Comparison of ENCODE assay signal across 20 cellular contexts in the genomic region with DNA sequence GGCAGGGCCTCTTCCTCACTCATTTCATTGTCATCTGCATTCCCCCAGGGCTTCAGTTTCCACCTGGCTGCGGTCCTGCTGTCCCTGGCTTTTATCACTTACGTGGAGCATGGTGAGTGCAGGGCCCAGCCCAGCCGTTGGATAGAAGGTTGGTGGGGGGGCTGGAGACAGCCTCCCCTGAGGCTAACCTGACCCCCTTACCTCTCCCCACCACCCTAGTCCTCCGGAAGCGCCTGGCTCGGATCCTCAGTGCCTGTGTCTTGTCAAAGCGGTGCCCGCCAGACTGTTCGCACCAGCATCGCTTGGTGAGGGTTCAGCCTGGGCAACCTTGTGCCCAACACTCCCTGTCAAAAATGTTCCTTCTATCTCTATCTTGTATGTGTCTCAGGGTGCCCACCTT. TPM values are rescaled to one million over a fixed set of nuclear protein-coding genes. Genes with fewer than 3 reads are reported as not detected.
DNase-seq lines count a peak whose midpoint lies in the region; ATAC-seq and TF ChIP-seq lines count a peak whose summit lies in the region.
"Had no signal": no experiment of that assay in that cellular context is flagged by ENCODE, and none has a peak within 500 bp of the region (broad histone marks: within the 10 kb centered on the region; RNA-seq: fewer than 3 reads in every experiment).

No MANE protein-coding gene starts in this region.

- H3K27ac Mint-ChIP-seq in activated CD4-positive, alpha-beta T cell treated with anti-CD3 and anti-CD28 coated beads, Interleukin-2, amount 10 ng/mL, durations not matched to agents 7 days and 5 days: peak overlapping the region; percentile 74

- no peaks in the 10 kb centered on the region for H3K27me3 ChIP-seq in BE2C
- H3K27me3 ChIP-seq in heart right ventricle: no peaks in the 10 kb centered on the region
- H3K27me3 ChIP-seq in right cardiac atrium (ENCODE audit: control insufficient read depth, insufficient read depth): no peaks in the 10 kb centered on the region

- CTCF ChIA-PET in activated CD4-positive, alpha-beta T cell treated with anti-CD3 and anti-CD28 coated beads, Interleukin-2, amount 10 ng/mL, durations not matched to agents 7 days and 5 days (lab: Charles Lee): no interaction called here

- POLR2A ChIA-PET in activated CD4-positive, alpha-beta T cell treated with anti-CD3 and anti-CD28 coated beads, Interleukin-2, amount 10 ng/mL, durations not matched to agents 7 days and 5 days (lab: Charles Lee): no interaction called here

- peak overlapping the region in 6 of 10 donors; percentile 14 to 68 (median 39) for H3K27ac ChIP-seq in heart right ventricle
- peak overlapping the region; percentile 15 for H3K27ac ChIP-seq in right cardiac atrium (ENCODE audit: low read length)
- H3K27ac ChIP-seq: 22Rv1, A549, BLaER1, GM23248 had no signal

- TF ChIP-seq CTCF in BE2C (IDR thresholded peaks at IDR 0.05; ENCODE audit: low read depth, low read length) (no peak), heart right ventricle (IDR thresholded peaks at IDR 0.05) (no peak), GM13977 (IDR thresholded peaks at IDR 0.05; ENCODE audit: extremely low read depth, insufficient read depth, missing control alignments) (no peak)

- intact Hi-C loops in heart right ventricle (cut with DNase I) (no loop called here), right cardiac atrium (cut with DNase I) (no loop called here)

- H3K4me3 ChIP-seq in BE2C (ENCODE audit: low read depth, low read length) (no peak overlapping the region), heart right ventricle (no peak overlapping the region), right cardiac atrium (ENCODE audit: low read length) (no peak overlapping the region)
- H3K4me3 ChIP-seq: A549, BLaER1, GM23248, HAP-1 had no signal

- H3K27me3 Mint-ChIP-seq in activated CD4-positive, alpha-beta T cell treated with anti-CD3 and anti-CD28 coated beads, Interleukin-2, amount 10 ng/mL, durations not matched to agents 7 days and 5 days: no peaks in the 10 kb centered on the region
- H3K27me3 Mint-ChIP-seq: CD4-positive, alpha-beta memory T cell had no signal

- peak in 4 of 8 donors; percentile 5 to 59 (median 44) for ATAC-seq in heart right ventricle
- ATAC-seq in right cardiac atrium: no peak
- no peak for ATAC-seq in GM21447 (IDR thresholded peaks at IDR 0.05; ENCODE audit: unreplicated experiment)
- ATAC-seq: A549 had no signal

- H3K9me3 ChIP-seq in BE2C (no peaks in the 10 kb centered on the region), heart right ventricle (no peaks in the 10 kb centered on the region), right cardiac atrium (ENCODE audit: control insufficient read depth, low read length) (no peaks in the 10 kb centered on the region)
- H3K9me3 ChIP-seq: A549, BLaER1, HAP-1 had no signal

- H3K36me3 ChIP-seq in BE2C (no peaks in the 10 kb centered on the region; the same call in 1 of the 2 replicates), heart right ventricle (peaks cover 0 to 27% (median 0%) of the 10 kb centered on the region in 9 donors)

- no peak for DNase-seq in activated CD4-positive, alpha-beta T cell treated with anti-CD3 and anti-CD28 coated beads, Interleukin-2, amount 10 ng/mL, durations not matched to agents 7 days and 5 days
- DNase-seq in activated CD4-positive, alpha-beta T cell treated with anti-CD3 and anti-CD28 coated beads, Interleukin-2, amount 50 U/mL, for 1 hour: no peak
- peak; percentile 45 for DNase-seq in BE2C
- no peak for DNase-seq in heart right ventricle
- no peak for DNase-seq in right cardiac atrium
- no peak for DNase-seq in GM13977 (ENCODE audit: low spot score)
- DNase-seq in NCI-H2196 (lab: John Stamatoyannopoulos, UW; ENCODE audit: unreplicated experiment): no peak
- DNase-seq: AML-193; CD4-positive, alpha-beta memory T cell; DMS153; DMS79; GF-D8; GM23248 had no signal

- H3K4me3 Mint-ChIP-seq in activated CD4-positive, alpha-beta T cell treated with anti-CD3 and anti-CD28 coated beads, Interleukin-2, amount 10 ng/mL, durations not matched to agents 7 days and 5 days: no peak overlapping the region
- H3K4me3 Mint-ChIP-seq: CD14-positive monocyte; CD4-positive, alpha-beta memory T cell had no signal

- in situ Hi-C loops in GM13977 (cut with MboI; ENCODE audit: low pct_unique_long_range_greater_than_20kb, low sequenced_read_pairs, unreplicated experiment): no loop called here

- H3K4me1 ChIP-seq in BE2C: peaks cover 12% of the 10 kb centered on the region
- H3K4me1 ChIP-seq in heart right ventricle: no peaks in the 10 kb centered on the region
- no peaks in the 10 kb centered on the region for H3K4me1 ChIP-seq in right cardiac atrium (ENCODE audit: control insufficient read depth, insufficient read depth, low read length)
- H3K4me1 ChIP-seq: A549 had no signal

- 56 to 71% methylated on average over 10 of the region's 10 CpGs for WGBS in heart right ventricle, 2 donors
- WGBS in right cardiac atrium: 76% methylated on average over 10 of the region's 10 CpGs

- no peaks in the 10 kb centered on the region for H3K9me3 Mint-ChIP-seq in activated CD4-positive, alpha-beta T cell treated with anti-CD3 and anti-CD28 coated beads, Interleukin-2, amount 10 ng/mL, durations not matched to agents 7 days and 5 days

- no peaks in the 10 kb centered on the region for H3K36me3 Mint-ChIP-seq in activated CD4-positive, alpha-beta T cell treated with anti-CD3 and anti-CD28 coated beads, Interleukin-2, amount 10 ng/mL, durations not matched to agents 7 days and 5 days (ENCODE audit: low read depth)

- peaks cover 41% of the 10 kb centered on the region for H3K4me1 Mint-ChIP-seq in activated CD4-positive, alpha-beta T cell treated with anti-CD3 and anti-CD28 coated beads, Interleukin-2, amount 10 ng/mL, durations not matched to agents 7 days and 5 days

RNA-seq across cellular contexts. Expression of gene EBP, which starts 5.8 kb away (rescaled TPM):
- 100 to 1,000 TPM; 246 to 251 TPM for total RNA-seq in activated CD4-positive, alpha-beta T cell treated with anti-CD3 and anti-CD28 coated beads, Interleukin-2, amount 10 ng/mL, durations not matched to agents 7 days and 5 days
- polyA plus RNA-seq in BE2C (2012; ENCODE audit: insufficient read depth, insufficient read length, low read depth): 208 TPM
- total RNA-seq in heart right ventricle (10 to 100 TPM; 35.1 to 76.0 (median 54.2) TPM), right cardiac atrium (10 to 100 TPM; 74.8 to 93.4 (median 83.0) TPM)
- polyA plus RNA-seq in heart right ventricle (100 to 1,000 TPM in 1 of 2 donors, 10 to 100 TPM in 1; 96.9 to 128 TPM), right cardiac atrium (118 TPM)

RNA-seq across cellular contexts. Expression of gene PORCN, which starts 7.0 kb away (rescaled TPM):
- 10 to 100 TPM; 12.5 to 13.3 TPM for total RNA-seq in activated CD4-positive, alpha-beta T cell treated with anti-CD3 and anti-CD28 coated beads, Interleukin-2, amount 10 ng/mL, durations not matched to agents 7 days and 5 days
- polyA plus RNA-seq in BE2C (2012; ENCODE audit: insufficient read depth, insufficient read length, low read depth): 27.1 TPM
- 10 to 100 TPM in 9 of 10 donors, 1 to 10 TPM in 1; 9.9 to 16.1 (median 13.0) TPM for total RNA-seq in heart right ventricle
- polyA plus RNA-seq in heart right ventricle: 10 to 100 TPM; 12.7 to 26.7 TPM
- total RNA-seq in right cardiac atrium: 10 to 100 TPM; 16.1 to 22.3 (median 19.8) TPM
- polyA plus RNA-seq in right cardiac atrium: 14.0 TPM

RNA-seq across cellular contexts. Expression of gene TBC1D25, which starts 23.7 kb away (rescaled TPM):
- 10 to 100 TPM; 19.5 to 20.4 TPM for total RNA-seq in activated CD4-positive, alpha-beta T cell treated with anti-CD3 and anti-CD28 coated beads, Interleukin-2, amount 10 ng/mL, durations not matched to agents 7 days and 5 days
- 33.8 TPM for polyA plus RNA-seq in BE2C (2012; ENCODE audit: insufficient read depth, insufficient read length, low read depth)
- total RNA-seq in heart right ventricle: 10 to 100 TPM; 14.7 to 22.6 (median 18.7) TPM
- polyA plus RNA-seq in heart right ventricle: 10 to 100 TPM in 1 of 2 donors, 1 to 10 TPM in 1; 6.1 to 11.1 TPM
- 10 to 100 TPM; 16.9 to 22.4 (median 18.5) TPM for total RNA-seq in right cardiac atrium
- polyA plus RNA-seq in right cardiac atrium: 8.0 TPM

RNA-seq across cellular contexts. Expression of gene FTSJ1, which starts 39.8 kb away (rescaled TPM):
- total RNA-seq in activated CD4-positive, alpha-beta T cell treated with anti-CD3 and anti-CD28 coated beads, Interleukin-2, amount 10 ng/mL, durations not matched to agents 7 days and 5 days: 10 to 100 TPM; 59.5 to 60.2 TPM
- 122 TPM for polyA plus RNA-seq in BE2C (2012; ENCODE audit: insufficient read depth, insufficient read length, low read depth)
- total RNA-seq in heart right ventricle: 10 to 100 TPM; 11.6 to 22.8 (median 12.9) TPM
- polyA plus RNA-seq in heart right ventricle: 10 to 100 TPM; 25.2 to 46.1 TPM
- total RNA-seq in right cardiac atrium: 10 to 100 TPM; 19.9 to 25.5 (median 21.8) TPM
- polyA plus RNA-seq in right cardiac atrium: 20.0 TPM

RNA-seq across cellular contexts. Expression of gene SLC38A5, which starts 45.8 kb away (rescaled TPM):
- total RNA-seq in activated CD4-positive, alpha-beta T cell treated with anti-CD3 and anti-CD28 coated beads, Interleukin-2, amount 10 ng/mL, durations not matched to agents 7 days and 5 days: 10 to 100 TPM; 78.3 to 78.9 TPM
- polyA plus RNA-seq in BE2C (2012; ENCODE audit: insufficient read depth, insufficient read length, low read depth): 0.56 TPM
- total RNA-seq in heart right ventricle (1 to 10 TPM in 7 of 10 donors, under 1 TPM in 3; 0.64 to 5.3 (median 1.7) TPM), right cardiac atrium (1 to 10 TPM in 3 of 4 donors, under 1 TPM in 1; 0.41 to 6.5 (median 3.7) TPM)
- polyA plus RNA-seq in heart right ventricle (10 to 100 TPM in 1 of 2 donors, 1 to 10 TPM in 1; 2.6 to 15.4 TPM), right cardiac atrium (3.0 TPM)
- total RNA-seq: Daoy had no signal
